In genomic region chr16:30570621-30571443, GRCh38 we compare ENCODE assay signal across 8 cellular contexts. TPM values are rescaled to one million over a fixed set of nuclear protein-coding genes. Genes with fewer than 3 reads are reported as not detected.
DNase-seq lines count a peak whose midpoint lies in the region; ATAC-seq and TF ChIP-seq lines count a peak whose summit lies in the region.

No MANE protein-coding gene starts in this region.

- WGBS in adrenal gland, 4 donors: 9 to 18% (median 14%) methylated on average over 8 to 22 of the region's 22 CpGs

- no peaks in the 10 kb centered on the region for H3K9me3 ChIP-seq in adrenal gland (replicated peaks in 1 of 3)

- TF ChIP-seq POLR2A in adrenal gland (IDR thresholded peaks at IDR 0.05): no peak

- intact Hi-C loops in adrenal gland (cut with DNase I) (no loop called here), sciatic nerve (cut with DNase I) (no loop called here)

- H3K4me1 ChIP-seq in adrenal gland (replicated peaks in 1 of 2): peaks cover 10 to 35% of the 10 kb centered on the region in 2 donors

- ATAC-seq in HG03442 (IDR thresholded peaks at IDR 0.05; ENCODE audit: unreplicated experiment) (peak; percentile 2), sciatic nerve (peak; percentile 9), GM19452 (IDR thresholded peaks at IDR 0.05; ENCODE audit: unreplicated experiment) (no peak)

- TF ChIP-seq CTCF in C4-2B (conservative IDR thresholded peaks at IDR 0.05) (no peak), adrenal gland (IDR thresholded peaks at IDR 0.05) (no peak)

- H3K27me3 ChIP-seq in adrenal gland: no peaks in the 10 kb centered on the region

- DNase-seq in adrenal gland (peak in 1 of 7 donors; percentile 28), hepatic stellate cell (ENCODE audit: low spot score) (peak; percentile 50), sciatic nerve (ENCODE audit: low spot score) (no peak), SW 1271 (lab: John Stamatoyannopoulos, UW) (no peak), DMS 273 (lab: John Stamatoyannopoulos, UW; ENCODE audit: unreplicated experiment) (no peak)

- H3K27ac ChIP-seq in C4-2B (peak overlapping the region; percentile 82), adrenal gland (peak overlapping the region; percentile 61 to 96 (median 87))

- H3K4me3 ChIP-seq in adrenal gland: peak overlapping the region; percentile 1 to 88 (median 58)

- H3K36me3 ChIP-seq in adrenal gland (replicated peaks in 1 of 2): no peaks in the 10 kb centered on the region

RNA-seq across cellular contexts. Expression of gene ZNF688, which starts 0.7 kb away (rescaled TPM):
- 10 to 100 TPM; 10.3 to 33.2 (median 18.2) TPM for total RNA-seq in adrenal gland
- 10 to 100 TPM; 16.4 to 43.4 (median 33.9) TPM for polyA plus RNA-seq in adrenal gland
- 13.6 TPM for total RNA-seq in sciatic nerve

RNA-seq across cellular contexts. Expression of gene ZNF764, which starts 12.7 kb away (rescaled TPM):
- total RNA-seq in adrenal gland (10 to 100 TPM in 3 of 8 donors, 1 to 10 TPM in 5; 5.1 to 15.0 (median 9.8) TPM), sciatic nerve (9.5 TPM)
- 1 to 10 TPM; 3.6 to 9.7 (median 5.9) TPM for polyA plus RNA-seq in adrenal gland

RNA-seq across cellular contexts. Expression of gene ZNF785, which starts 14.7 kb away (rescaled TPM):
- total RNA-seq in adrenal gland (10 to 100 TPM in 7 of 8 donors, 1 to 10 TPM in 1; 9.4 to 37.0 (median 15.4) TPM), sciatic nerve (26.3 TPM)
- 10 to 100 TPM in 1 of 3 donors, 1 to 10 TPM in 2; 3.4 to 11.2 (median 8.9) TPM for polyA plus RNA-seq in adrenal gland

RNA-seq across cellular contexts. Expression of gene ZNF747, which starts 36.2 kb away (rescaled TPM):
- total RNA-seq in adrenal gland: 10 to 100 TPM; 10.4 to 19.9 (median 15.7) TPM
- 1 to 10 TPM; 7.7 to 9.3 (median 8.4) TPM for polyA plus RNA-seq in adrenal gland
- total RNA-seq in sciatic nerve: 12.7 TPM

RNA-seq across cellular contexts. Expression of gene ZNF689, which starts 39.4 kb away (rescaled TPM):
- total RNA-seq in adrenal gland: 10 to 100 TPM in 4 of 8 donors, 1 to 10 TPM in 4; 7.9 to 12.9 (median 10.1) TPM
- 1 to 10 TPM; 2.9 to 6.4 (median 3.2) TPM for polyA plus RNA-seq in adrenal gland
- 7.1 TPM for total RNA-seq in sciatic nerve
